Comparison of ENCODE assay signal across 11 cellular contexts in genomic region chr2:217919781-217920351, GRCh38.
DNase-seq lines count a peak whose midpoint lies in the region; ATAC-seq and TF ChIP-seq lines count a peak whose summit lies in the region.
"Had no signal": no experiment of that assay in that cellular context is flagged by ENCODE, and none has a peak within 500 bp of the region (broad histone marks: within the 10 kb centered on the region; RNA-seq: fewer than 3 reads in every experiment).

No MANE protein-coding gene starts in this region.

- H3K18ac ChIP-seq in mesendoderm (ENCODE audit: low read length), result no peak overlapping the region

- H3K79me2 ChIP-seq in mesendoderm (ENCODE audit: control insufficient read depth, insufficient read depth, low read length), result no peaks in the 10 kb centered on the region

- TF ChIP-seq POLR2A in esophagus muscularis mucosa (IDR thresholded peaks at IDR 0.05; ENCODE audit: low read depth), result no peak

- H3K4me1 ChIP-seq in HUES6 (ENCODE audit: control insufficient read depth, insufficient read depth, low read length), result peaks cover 52% of the 10 kb centered on the region
- H3K4me1 ChIP-seq in esophagus muscularis mucosa, result peaks cover 100% of the 10 kb centered on the region in 4 donors
- H3K4me1 ChIP-seq in mesendoderm (ENCODE audit: control insufficient read depth, low read depth, low read length), result peaks cover 19% of the 10 kb centered on the region
- peaks cover 98% of the 10 kb centered on the region for H3K4me1 ChIP-seq in upper lobe of right lung

- no peak overlapping the region for H2BK15ac ChIP-seq in mesendoderm (replicated peaks; ENCODE audit: low read depth)

- TF ChIP-seq EP300 in esophagus muscularis mucosa (IDR thresholded peaks at IDR 0.05), result no peak

- H3K4me3 ChIP-seq in HUES6 (ENCODE audit: low read depth, low read length), result no peak overlapping the region; the same call in 1 of the 2 replicates
- H3K4me3 ChIP-seq in esophagus muscularis mucosa, result peak overlapping the region; percentile 25 to 43 (median 32)
- H3K4me3 ChIP-seq in mesendoderm (ENCODE audit: low read length), result no peak overlapping the region
- no peak overlapping the region for H3K4me3 ChIP-seq in upper lobe of right lung
- H3K4me3 ChIP-seq: SK-N-MC had no signal

- 39% methylated on average over 7 of the region's 13 CpGs for WGBS in esophagus muscularis mucosa
- no CpG with 5 or more reads among the region's 13 CpGs for WGBS in mesendoderm (ENCODE audit: extremely low coverage, insufficient coverage, low lambda C conversion rate)

- H2BK120ac ChIP-seq in mesendoderm (ENCODE audit: low read depth, low read length), result no peak overlapping the region

- TF ChIP-seq CTCF in esophagus muscularis mucosa (IDR thresholded peaks at IDR 0.05), result no peak
- TF ChIP-seq CTCF in upper lobe of right lung (IDR thresholded peaks at IDR 0.05), result no peak
- TF ChIP-seq CTCF in nephron progenitor cell (IDR thresholded peaks at IDR 0.05), result no peak

- no peak overlapping the region for H4K8ac ChIP-seq in mesendoderm (ENCODE audit: low read depth, low read length)

- H3K9me3 ChIP-seq in HUES6 (ENCODE audit: control insufficient read depth, insufficient read depth, low read depth, low read length), result no peaks in the 10 kb centered on the region
- H3K9me3 ChIP-seq in esophagus muscularis mucosa, result no peaks in the 10 kb centered on the region
- H3K9me3 ChIP-seq in upper lobe of right lung, result no peaks in the 10 kb centered on the region

- H3K36me3 ChIP-seq in HUES6 (ENCODE audit: control insufficient read depth, insufficient read depth, low read length) (no peaks in the 10 kb centered on the region), esophagus muscularis mucosa (peaks cover 17 to 46% (median 29%) of the 10 kb centered on the region in 4 donors), mesendoderm (ENCODE audit: control insufficient read depth, insufficient read depth, low read length) (no peaks in the 10 kb centered on the region), upper lobe of right lung (peaks cover 26% of the 10 kb centered on the region)

- no peak overlapping the region for H3K27ac Mint-ChIP-seq in nephron progenitor cell
- H3K27ac Mint-ChIP-seq: activated T-cell treated with anti-CD3 and anti-CD28 coated beads, Interleukin-2, amount 50 U/mL, for 24 hours; naive B cell had no signal

- peaks cover 15% of the 10 kb centered on the region for H3K27me3 Mint-ChIP-seq in nephron progenitor cell (ENCODE audit: low read depth, poor library complexity)

- H3K79me1 ChIP-seq in mesendoderm (ENCODE audit: low read length), result no peaks in the 10 kb centered on the region

- H3K23ac ChIP-seq in mesendoderm (ENCODE audit: low read length), result no peak overlapping the region

- H3K36me3 Mint-ChIP-seq in nephron progenitor cell (ENCODE audit: low read depth), result no peaks in the 10 kb centered on the region
- H3K36me3 Mint-ChIP-seq: naive B cell had no signal

- DNase-seq in esophagus muscularis mucosa (ENCODE audit: extremely low spot score), result no peak
- peak; percentile 84 for DNase-seq in mesendoderm
- no peak for DNase-seq in upper lobe of right lung
- no peak for DNase-seq in NCI-H524 treated with DMSO at 0.1 percent for 48 hours (lab: John Stamatoyannopoulos, UW)
- DNase-seq in GF-D8 (lab: John Stamatoyannopoulos, UW), result no peak
- DNase-seq in nephron progenitor cell, result no peak
- DNase-seq: activated T-cell treated with anti-CD3 and anti-CD28 coated beads, Interleukin-2, amount 50 U/mL, for 24 hours; naive B cell; NCI-H2171 had no signal

- H3K4ac ChIP-seq in mesendoderm (ENCODE audit: low read depth, low read length), result no peak overlapping the region

- H3K4me2 ChIP-seq in mesendoderm (ENCODE audit: low read length), result no peak overlapping the region

- no peaks in the 10 kb centered on the region for H3K27me3 ChIP-seq in HUES6 (ENCODE audit: control insufficient read depth, insufficient read depth, low read length)
- no peaks in the 10 kb centered on the region for H3K27me3 ChIP-seq in esophagus muscularis mucosa
- H3K27me3 ChIP-seq in mesendoderm (ENCODE audit: insufficient read depth, low read length, poor library complexity), result no peaks in the 10 kb centered on the region
- no peaks in the 10 kb centered on the region for H3K27me3 ChIP-seq in upper lobe of right lung

- no peak overlapping the region for H3K4me3 Mint-ChIP-seq in nephron progenitor cell
- H3K4me3 Mint-ChIP-seq: activated T-cell treated with anti-CD3 and anti-CD28 coated beads, Interleukin-2, amount 50 U/mL, for 24 hours; naive B cell had no signal

- no peaks in the 10 kb centered on the region for H3K9me3 Mint-ChIP-seq in nephron progenitor cell
- H3K9me3 Mint-ChIP-seq: activated T-cell treated with anti-CD3 and anti-CD28 coated beads, Interleukin-2, amount 50 U/mL, for 24 hours; naive B cell had no signal

- H4K5ac ChIP-seq in mesendoderm (ENCODE audit: low read length), result no peak overlapping the region

- ATAC-seq in upper lobe of right lung, result no peak

- peak overlapping the region; percentile 81 for H3K9ac ChIP-seq in HUES6 (ENCODE audit: low read length)
- no peak overlapping the region for H3K9ac ChIP-seq in mesendoderm (ENCODE audit: low read length)

- peak overlapping the region; percentile 36 for H3K56ac ChIP-seq in mesendoderm (ENCODE audit: low read length)

- H3K27ac ChIP-seq in HUES6 (ENCODE audit: low read depth, low read length) (peak overlapping the region; percentile 58; the same call in 1 of the 2 replicates), esophagus muscularis mucosa (replicated peaks in 1 of 4) (peak overlapping the region; percentile 89 to 98 (median 97)), mesendoderm (ENCODE audit: low read depth, low read length) (no peak overlapping the region), upper lobe of right lung (peak overlapping the region; percentile 80)
- H3K27ac ChIP-seq: SK-N-MC had no signal

- H3K4me1 Mint-ChIP-seq in nephron progenitor cell, result peaks cover 85% of the 10 kb centered on the region
- H3K4me1 Mint-ChIP-seq: naive B cell had no signal

- H2BK5ac ChIP-seq in mesendoderm (ENCODE audit: low read length), result no peak overlapping the region

- intact Hi-C loops in esophagus muscularis mucosa (cut with DNase I), result no loop called here
- intact Hi-C loops in upper lobe of right lung (cut with DNase I), result no loop called here

- no peak overlapping the region for H2AK5ac ChIP-seq in mesendoderm (ENCODE audit: low read length)

Comparison
In these comparisons a context has a peak if more than half of its experiments do, and no peak if none do; other contexts are left out.
1. H3K4me3 ChIP-seq: peak in esophagus muscularis mucosa (4 of 4); none in HUES6 (single experiment), mesendoderm (single experiment) and upper lobe of right lung (single experiment).